1 cellular context compared by ENCODE assay signal in genomic region chr1:212558665-212559480, GRCh38.
TF ChIP-seq lines count a peak whose summit lies in the region.

No MANE protein-coding gene starts in this region.

TF ChIP-seq in HepG2, 621 proteins besides CTCF, POLR2A, EP300 and RAD21 (continued from another document and continues in another):
- TF ChIP-seq, protein P1, sequence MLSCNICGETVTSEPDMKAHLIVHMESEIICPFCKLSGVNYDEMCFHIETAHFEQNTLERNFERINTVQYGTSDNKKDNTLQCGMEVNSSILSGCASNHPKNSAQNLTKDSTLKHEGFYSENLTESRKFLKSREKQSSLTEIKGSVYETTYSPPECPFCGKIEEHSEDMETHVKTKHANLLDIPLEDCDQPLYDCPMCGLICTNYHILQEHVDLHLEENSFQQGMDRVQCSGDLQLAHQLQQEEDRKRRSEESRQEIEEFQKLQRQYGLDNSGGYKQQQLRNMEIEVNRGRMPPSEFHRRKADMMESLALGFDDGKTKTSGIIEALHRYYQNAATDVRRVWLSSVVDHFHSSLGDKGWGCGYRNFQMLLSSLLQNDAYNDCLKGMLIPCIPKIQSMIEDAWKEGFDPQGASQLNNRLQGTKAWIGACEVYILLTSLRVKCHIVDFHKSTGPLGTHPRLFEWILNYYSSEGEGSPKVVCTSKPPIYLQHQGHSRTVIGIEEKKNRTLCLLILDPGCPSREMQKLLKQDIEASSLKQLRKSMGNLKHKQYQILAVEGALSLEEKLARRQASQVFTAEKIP (CRISPR knock-in tag; IDR thresholded peaks at IDR 0.05; ENCODE audit: borderline replicate concordance): no peak
- no peak for TF ChIP-seq SMYD3 (CRISPR knock-in tag; IDR thresholded peaks at IDR 0.05)
- TF ChIP-seq, protein P2, sequence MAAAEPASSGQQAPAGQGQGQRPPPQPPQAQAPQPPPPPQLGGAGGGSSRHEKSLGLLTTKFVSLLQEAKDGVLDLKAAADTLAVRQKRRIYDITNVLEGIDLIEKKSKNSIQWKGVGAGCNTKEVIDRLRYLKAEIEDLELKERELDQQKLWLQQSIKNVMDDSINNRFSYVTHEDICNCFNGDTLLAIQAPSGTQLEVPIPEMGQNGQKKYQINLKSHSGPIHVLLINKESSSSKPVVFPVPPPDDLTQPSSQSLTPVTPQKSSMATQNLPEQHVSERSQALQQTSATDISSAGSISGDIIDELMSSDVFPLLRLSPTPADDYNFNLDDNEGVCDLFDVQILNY (CRISPR knock-in tag; conservative IDR thresholded peaks at IDR 0.05): no peak
- TF ChIP-seq ZNF639 (CRISPR knock-in tag; conservative IDR thresholded peaks at IDR 0.05): no peak
- TF ChIP-seq ZBTB7B (CRISPR knock-in tag; IDR thresholded peaks at IDR 0.05): no peak
- TF ChIP-seq HNF4A (CRISPR knock-in tag; IDR thresholded peaks at IDR 0.05): no peak
- 0 out of 2 replicates have a peak, but pooled peaks have one; percentile 23 for TF ChIP-seq ZNF382 (CRISPR knock-in tag; IDR thresholded peaks at IDR 0.05; ENCODE audit: borderline replicate concordance)
- TF ChIP-seq MAFF (IDR thresholded peaks at IDR 0.05; ENCODE audit: low read depth, low read length): peak; percentile 44; the same call in 1 of the 2 replicates
- no peak for TF ChIP-seq HNF1A (IDR thresholded peaks at IDR 0.05; ENCODE audit: low read depth)
- no peak for TF ChIP-seq HNF1A (CRISPR knock-in tag; IDR thresholded peaks at IDR 0.05; ENCODE audit: borderline replicate concordance)
- no peak for TF ChIP-seq ZNF124 (CRISPR knock-in tag; IDR thresholded peaks at IDR 0.05)
- no peak for TF ChIP-seq ZNF577 (CRISPR knock-in tag; IDR thresholded peaks at IDR 0.05; ENCODE audit: borderline replicate concordance, low read depth)
- no peak for TF ChIP-seq REPIN1 (CRISPR knock-in tag; IDR thresholded peaks at IDR 0.05; ENCODE audit: borderline replicate concordance, low read depth)
- no peak for TF ChIP-seq ZNF207 (IDR thresholded peaks at IDR 0.05; ENCODE audit: borderline replicate concordance)
- TF ChIP-seq ZNF670 (CRISPR knock-in tag; IDR thresholded peaks at IDR 0.05; ENCODE audit: borderline replicate concordance): peak; percentile 37; the same call in 1 of the 2 replicates
- TF ChIP-seq ZFP36L2 (CRISPR knock-in tag; IDR thresholded peaks at IDR 0.05): no peak
- TF ChIP-seq SNRNP70 (IDR thresholded peaks at IDR 0.05; ENCODE audit: low read depth, low read length): no peak
- 0 out of 2 replicates have a peak, but pooled peaks have one; percentile 62 for TF ChIP-seq ARNT2 (CRISPR knock-in tag; IDR thresholded peaks at IDR 0.05; ENCODE audit: low read depth)
- TF ChIP-seq KAT8 (CRISPR knock-in tag; IDR thresholded peaks at IDR 0.05): no peak; the same call in 1 of the 2 replicates
- no peak for TF ChIP-seq ZMAT3 (CRISPR knock-in tag; conservative IDR thresholded peaks at IDR 0.05)
- TF ChIP-seq ATF1 (CRISPR knock-in tag; IDR thresholded peaks at IDR 0.05): 0 out of 2 replicates have a peak, but pooled peaks have one; percentile 34
- TF ChIP-seq, protein P3, sequence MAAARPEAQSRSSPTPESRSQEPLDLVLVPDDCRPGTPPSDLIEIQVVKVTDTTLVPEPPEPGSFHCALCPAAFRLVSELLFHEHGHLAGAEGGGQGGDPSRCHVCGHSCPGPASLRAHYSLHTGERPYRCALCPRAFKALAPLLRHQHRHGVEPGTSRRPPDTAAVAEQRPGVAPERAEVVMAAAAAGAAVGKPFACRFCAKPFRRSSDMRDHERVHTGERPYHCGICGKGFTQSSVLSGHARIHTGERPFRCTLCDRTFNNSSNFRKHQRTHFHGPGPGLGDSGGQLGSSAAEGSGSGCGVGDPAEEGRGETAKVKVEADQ (CRISPR knock-in tag; IDR thresholded peaks at IDR 0.05; ENCODE audit: borderline replicate concordance): no peak; the same call in 1 of the 2 replicates
- no peak for TF ChIP-seq ZNF234 (CRISPR knock-in tag; conservative IDR thresholded peaks at IDR 0.05)
- no peak for TF ChIP-seq FOXP1 (IDR thresholded peaks at IDR 0.05)
- no peak for TF ChIP-seq FOXP1 (CRISPR knock-in tag; IDR thresholded peaks at IDR 0.05)
- TF ChIP-seq CEBPB (IDR thresholded peaks at IDR 0.05; ENCODE audit: borderline replicate concordance, low read depth, low read length): peak; percentile 47; the same call in 1 of the 2 replicates
- TF ChIP-seq ZXDC (CRISPR knock-in tag; IDR thresholded peaks at IDR 0.05): no peak
- no peak; the same call in 1 of the 2 replicates for TF ChIP-seq HDAC1 (CRISPR knock-in tag; IDR thresholded peaks at IDR 0.05)
- TF ChIP-seq PHF20 (CRISPR knock-in tag; IDR thresholded peaks at IDR 0.05): no peak; the same call in 1 of the 2 replicates
- TF ChIP-seq ZNF230 (CRISPR knock-in tag; IDR thresholded peaks at IDR 0.05): no peak
- TF ChIP-seq ZBTB26 (CRISPR knock-in tag; IDR thresholded peaks at IDR 0.05; ENCODE audit: borderline replicate concordance): no peak
- no peak for TF ChIP-seq ETS1 (CRISPR knock-in tag; IDR thresholded peaks at IDR 0.05)
- TF ChIP-seq GABPB1 (CRISPR knock-in tag; IDR thresholded peaks at IDR 0.05): peak; percentile 59; the same call in 1 of the 2 replicates
- TF ChIP-seq ZNF414 (CRISPR knock-in tag; IDR thresholded peaks at IDR 0.05): no peak
- no peak for TF ChIP-seq ZNF331 (CRISPR knock-in tag; IDR thresholded peaks at IDR 0.05)
- TF ChIP-seq TRIM22 (IDR thresholded peaks at IDR 0.05): no peak
- TF ChIP-seq ZNF333 (CRISPR knock-in tag; IDR thresholded peaks at IDR 0.05; ENCODE audit: borderline replicate concordance): no peak
- TF ChIP-seq MXD3 (CRISPR knock-in tag; IDR thresholded peaks at IDR 0.05): 0 out of 2 replicates have a peak, but pooled peaks have one; percentile 35
- TF ChIP-seq NFIB (CRISPR knock-in tag; IDR thresholded peaks at IDR 0.05; ENCODE audit: borderline replicate concordance): no peak
- TF ChIP-seq KLF16 (CRISPR knock-in tag; IDR thresholded peaks at IDR 0.05): peak in 1 of 2 experiments; percentile 45; a peak in 1 of 4 replicates
- TF ChIP-seq NCOA2 (CRISPR knock-in tag; IDR thresholded peaks at IDR 0.05): 0 out of 2 replicates have a peak, but pooled peaks have one; percentile 18
- TF ChIP-seq ZNF790 (CRISPR knock-in tag; IDR thresholded peaks at IDR 0.05; ENCODE audit: borderline replicate concordance): no peak
- 0 out of 2 replicates have a peak, but pooled peaks have one; percentile 24 for TF ChIP-seq FOXO1 (CRISPR knock-in tag; IDR thresholded peaks at IDR 0.05)
- no peak for TF ChIP-seq FOXO4 (CRISPR knock-in tag; conservative IDR thresholded peaks at IDR 0.05)
- TF ChIP-seq HNRNPUL1 (IDR thresholded peaks at IDR 0.05; ENCODE audit: low read depth, low read length): no peak
- TF ChIP-seq BHLHE40 (IDR thresholded peaks at IDR 0.05; ENCODE audit: low read length): peak; percentile 92
